8 cellular contexts compared by ENCODE assay signal in the genomic region with DNA sequence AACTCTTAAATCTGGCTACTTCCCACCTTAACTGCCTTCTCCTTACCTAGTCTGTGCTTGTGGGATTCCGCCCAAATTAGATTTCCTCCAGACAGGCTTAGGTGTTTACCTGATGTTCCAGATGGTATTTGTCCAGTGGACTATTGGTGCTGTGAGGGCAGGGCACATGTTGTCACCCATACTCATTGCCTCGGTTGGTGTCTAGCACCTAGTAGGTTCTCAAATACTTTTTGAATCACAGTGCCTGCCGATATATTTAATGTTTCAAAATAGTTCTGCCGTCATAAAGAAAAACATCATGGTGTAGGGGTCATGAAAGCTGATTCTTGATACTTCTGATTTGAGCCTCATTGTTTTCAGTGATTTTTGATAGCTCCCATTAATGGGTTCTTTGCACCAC. TPM values are rescaled to one million over a fixed set of nuclear protein-coding genes. Genes with fewer than 3 reads are reported as not detected.
DNase-seq lines count a peak whose midpoint lies in the region; ATAC-seq, FAIRE-seq and TF ChIP-seq lines count a peak whose summit lies in the region.

No MANE protein-coding gene starts in this region.

- dilution Hi-C loops in keratinocyte (cut with MboI; ENCODE audit: extremely low pct_ligation_motif_present, low sequenced_read_pairs) = no loop called here

- H3K27ac Mint-ChIP-seq in activated naive CD8-positive, alpha-beta T cell treated with anti-CD3 and anti-CD28 coated beads for 36 hours = peak overlapping the region; percentile 99

- DNase-seq in SK-N-SH (no peak), keratinocyte (ENCODE audit: low read depth, low spot score) (no peak), substantia nigra (lab: John Stamatoyannopoulos, UW) (no peak), OCI-M2 (lab: John Stamatoyannopoulos, UW; ENCODE audit: unreplicated experiment) (no peak)
- DNase-seq in activated naive CD8-positive, alpha-beta T cell treated with anti-CD3 and anti-CD28 coated beads for 36 hours = no peak
- no peak for DNase-seq in effector CD4-positive, alpha-beta T cell

- H4K20me1 ChIP-seq in SK-N-SH (ENCODE audit: insufficient read depth) = peaks cover 56% of the 10 kb centered on the region
- H4K20me1 ChIP-seq in keratinocyte (ENCODE audit: control insufficient read depth, extremely low read depth, insufficient read depth, low read length) = peaks cover 14% of the 10 kb centered on the region

- H2AFZ ChIP-seq in SK-N-SH (ENCODE audit: low read depth) (no peak overlapping the region), keratinocyte (ENCODE audit: control insufficient read depth, low read length) (no peak overlapping the region)

- no peaks in the 10 kb centered on the region for H3K9me3 Mint-ChIP-seq in activated naive CD8-positive, alpha-beta T cell treated with anti-CD3 and anti-CD28 coated beads for 36 hours

- peaks cover 25 to 30% of the 10 kb centered on the region in 2 experiments; a peak in 3 of 4 replicates for H3K4me1 ChIP-seq in SK-N-SH (ENCODE audit: control insufficient read depth in 1 of 2, insufficient read depth in 2 of 2, low read depth in 1 of 2, low read length in 1 of 2)
- peaks cover 48% of the 10 kb centered on the region for H3K4me1 ChIP-seq in keratinocyte (ENCODE audit: control insufficient read depth, extremely low read depth, insufficient read depth, low read length)

- H3K4me3 Mint-ChIP-seq in activated naive CD8-positive, alpha-beta T cell treated with anti-CD3 and anti-CD28 coated beads for 36 hours = peak overlapping the region; percentile 95

- no peak for TF ChIP-seq RAD21 in SK-N-SH (IDR thresholded peaks at IDR 0.05; ENCODE audit: low read length)

- H3K4me2 ChIP-seq in SK-N-SH (peak overlapping the region; percentile 89), keratinocyte (ENCODE audit: control insufficient read depth, extremely low read depth, insufficient read depth, low read depth, low read length) (peak overlapping the region; percentile 99)

- no peak for ATAC-seq in SK-N-SH treated with all-trans-retinoic acid at 6 μM for 48 hours
- no peak for ATAC-seq in HG02870 (IDR thresholded peaks at IDR 0.05; ENCODE audit: unreplicated experiment)

- H3K4me3 ChIP-seq in SK-N-SH (ENCODE audit: low read depth in 2 of 2, low read length in 1 of 2) = peak overlapping the region; percentile 88 to 96
- peak overlapping the region; percentile 68 to 99 (median 83) for H3K4me3 ChIP-seq in keratinocyte (ENCODE audit: control insufficient read depth in 2 of 3, extremely low read depth in 1 of 3, insufficient read depth in 2 of 3, low read depth in 1 of 3, low read length in 3 of 3)

- H3F3A ChIP-seq in SK-N-SH (replicated peaks; ENCODE audit: insufficient read depth) = peaks cover 12% of the 10 kb centered on the region

- H3K27ac ChIP-seq in SK-N-SH (ENCODE audit: low read depth in 2 of 2, low read length in 1 of 2) = peak overlapping the region; percentile 91 to 99
- peak overlapping the region; percentile 92 for H3K27ac ChIP-seq in keratinocyte (ENCODE audit: control insufficient read depth, insufficient read depth, low read length)
- H3K27ac ChIP-seq in substantia nigra (ENCODE audit: low read depth, low read length, poor library complexity, severe bottlenecking) = peak overlapping the region; percentile 81

- FAIRE-seq in keratinocyte (lab: Jason Lieb, UNC) = no peak

- H3K27me3 ChIP-seq in SK-N-SH (ENCODE audit: insufficient read depth) = no peaks in the 10 kb centered on the region
- H3K27me3 ChIP-seq in keratinocyte (ENCODE audit: control insufficient read depth, extremely low read depth, insufficient read depth, low read length) = no peaks in the 10 kb centered on the region

- TF ChIP-seq EP300 in SK-N-SH (IDR thresholded peaks at IDR 0.05; ENCODE audit: borderline replicate concordance in 1 of 2, low read depth in 1 of 2, low read length in 1 of 2) = no peak

- WGBS in SK-N-SH (ENCODE audit: low lambda C conversion rate) = 9% methylated on average over 4 of the region's 4 CpGs

- H3K9me3 ChIP-seq in SK-N-SH = no peaks in the 10 kb centered on the region
- H3K9me3 ChIP-seq in keratinocyte (ENCODE audit: control insufficient read depth, low read depth, low read length) = no peaks in the 10 kb centered on the region

- H3K9ac ChIP-seq in SK-N-SH (peak overlapping the region; percentile 95), keratinocyte (ENCODE audit: control insufficient read depth, extremely low read depth, insufficient read depth, low read length) (peak overlapping the region; percentile 100)

- no peaks in the 10 kb centered on the region for H3K27me3 Mint-ChIP-seq in activated naive CD8-positive, alpha-beta T cell treated with anti-CD3 and anti-CD28 coated beads for 36 hours

- no peaks in the 10 kb centered on the region for H3K9me2 ChIP-seq in SK-N-SH

- TF ChIP-seq CTCF in SK-N-SH (IDR thresholded peaks at IDR 0.05) = no peak
- TF ChIP-seq CTCF in keratinocyte (optimal IDR thresholded peaks at IDR 0.05 in 1 of 3, IDR thresholded peaks at IDR 0.05 in 1 of 3, conservative IDR thresholded peaks at IDR 0.05 in 1 of 3; ENCODE audit: extremely low read depth in 1 of 3, insufficient read depth in 2 of 3, low read length in 3 of 3) = no peak

- peaks cover 92% of the 10 kb centered on the region for H3K79me2 ChIP-seq in SK-N-SH (ENCODE audit: insufficient read depth)
- H3K79me2 ChIP-seq in keratinocyte (ENCODE audit: control insufficient read depth, insufficient read depth, low read length) = peaks cover 92% of the 10 kb centered on the region

- POLR2A ChIA-PET in SK-N-SH (lab: Yijun Ruan, JAX) = interaction anchor here (0.7 to 3.0 kb wide), 2 partner anchors 13 to 26 kb away, joined by 3 to 24 read pairs; no protein-coding TSS in a partner anchor

- CTCF ChIA-PET in SK-N-SH (lab: Yijun Ruan, JAX) = interaction anchor here (0.6 to 3.4 kb wide), 2 partner anchors 26 to 561 kb away, joined by 3 to 29 read pairs; no protein-coding TSS in a partner anchor

- H3K36me3 Mint-ChIP-seq in activated naive CD8-positive, alpha-beta T cell treated with anti-CD3 and anti-CD28 coated beads for 36 hours = peaks cover 62% of the 10 kb centered on the region

- H3K4me1 Mint-ChIP-seq in activated naive CD8-positive, alpha-beta T cell treated with anti-CD3 and anti-CD28 coated beads for 36 hours = peaks cover 66% of the 10 kb centered on the region

- H3K36me3 ChIP-seq in SK-N-SH (replicated peaks in 1 of 2; ENCODE audit: control insufficient read depth in 1 of 2, insufficient read depth in 2 of 2, low read length in 1 of 2) (peaks cover 15 to 48% of the 10 kb centered on the region in 2 experiments), keratinocyte (ENCODE audit: control insufficient read depth in 2 of 2, extremely low read depth in 1 of 2, insufficient read depth in 2 of 2, low read length in 2 of 2) (peaks cover 0 to 15% of the 10 kb centered on the region in 2 experiments)

- H3K9me1 ChIP-seq in keratinocyte (ENCODE audit: control insufficient read depth, extremely low read depth, insufficient read depth, low read length) = peaks cover 4% of the 10 kb centered on the region

TF ChIP-seq in SK-N-SH, 30 proteins besides CTCF, POLR2A, EP300 and RAD21:
- no peak for TF ChIP-seq SIN3A (IDR thresholded peaks at IDR 0.05; ENCODE audit: borderline replicate concordance, low read depth, low read length)

TF ChIP-seq in SK-N-SH treated with all-trans-retinoic acid at 6 μM for 48 hours, 23 proteins besides CTCF, POLR2A, EP300 and RAD21 (continues in another document):
- TF ChIP-seq ISL1 (CRISPR knock-in tag; IDR thresholded peaks at IDR 0.05) (no peak), ARNTL (CRISPR knock-in tag; IDR thresholded peaks at IDR 0.05; ENCODE audit: borderline replicate concordance, low read depth) (no peak)

RNA-seq across cellular contexts. Expression of a gene that starts 1.1 kb away (rescaled TPM):
- polyA plus RNA-seq in SK-N-SH (2012; rRNA removed) (226 and 330 TPM in 2 replicates), keratinocyte (324 to 644 TPM (median 510 TPM) in 3 replicates)
- 307 and 361 TPM in 2 replicates for polyA plus RNA-seq in SK-N-SH (2012; cell fraction: cytosol; rRNA removed)
- 212 and 449 TPM in 2 replicates for polyA plus RNA-seq in SK-N-SH (2012; cell fraction: nucleus; rRNA removed)
- 100 to 1,000 TPM; 263 to 265 TPM for total RNA-seq in activated naive CD8-positive, alpha-beta T cell treated with anti-CD3 and anti-CD28 coated beads for 36 hours
- 185 TPM for polyA plus RNA-seq in keratinocyte (2011; ENCODE audit: low read depth)
- 277 and 576 TPM in 2 replicates for polyA plus RNA-seq in keratinocyte (2011; cell fraction: cytosol; rRNA removed)
- 398 and 533 TPM in 2 replicates for polyA plus RNA-seq in keratinocyte (2011; cell fraction: nucleus; rRNA removed)
- polyA plus RNA-seq in keratinocyte (2012; ENCODE audit: low replicate concordance) = 94.9 and 264 TPM in 2 replicates
- polyA minus RNA-seq in keratinocyte = 305 to 502 TPM (median 363 TPM) in 3 replicates
- 194 TPM for polyA minus RNA-seq in keratinocyte (2011; cell fraction: cytosol; rRNA and poly(A)+ RNA removed)
- 150 and 330 TPM in 2 replicates for polyA minus RNA-seq in keratinocyte (2011; cell fraction: nucleus; rRNA and poly(A)+ RNA removed)

RNA-seq across cellular contexts. Expression of a gene that starts 1.4 kb away (rescaled TPM):
- 211 and 263 TPM in 2 replicates for polyA plus RNA-seq in SK-N-SH (2012; rRNA removed)
- 190 and 208 TPM in 2 replicates for polyA plus RNA-seq in SK-N-SH (2012; cell fraction: cytosol; rRNA removed)
- polyA plus RNA-seq in SK-N-SH (2012; cell fraction: nucleus; rRNA removed) = 430 and 440 TPM in 2 replicates
- 100 to 1,000 TPM; 272 to 286 TPM for total RNA-seq in activated naive CD8-positive, alpha-beta T cell treated with anti-CD3 and anti-CD28 coated beads for 36 hours
- 266 to 471 TPM (median 289 TPM) in 3 replicates for polyA plus RNA-seq in keratinocyte
- 396 TPM for polyA plus RNA-seq in keratinocyte (2011; ENCODE audit: low read depth)
- 382 and 489 TPM in 2 replicates for polyA plus RNA-seq in keratinocyte (2011; cell fraction: cytosol; rRNA removed)
- polyA plus RNA-seq in keratinocyte (2011; cell fraction: nucleus; rRNA removed) = 398 and 452 TPM in 2 replicates
- polyA plus RNA-seq in keratinocyte (2012; ENCODE audit: low replicate concordance) = 236 and 353 TPM in 2 replicates
- polyA minus RNA-seq in keratinocyte = 439 to 717 TPM (median 544 TPM) in 3 replicates
- 476 TPM for polyA minus RNA-seq in keratinocyte (2011; cell fraction: cytosol; rRNA and poly(A)+ RNA removed)
- 226 and 405 TPM in 2 replicates for polyA minus RNA-seq in keratinocyte (2011; cell fraction: nucleus; rRNA and poly(A)+ RNA removed)

RNA-seq across cellular contexts. Expression of a gene that starts 39.3 kb away (rescaled TPM):
- polyA plus RNA-seq in SK-N-SH (2012; rRNA removed) (11.5 and 13.9 TPM in 2 replicates), keratinocyte (34.8 to 40.0 TPM (median 39.3 TPM) in 3 replicates)
- polyA plus RNA-seq in SK-N-SH (2012; cell fraction: cytosol; rRNA removed) = 11.9 and 13.0 TPM in 2 replicates
- 34.1 and 68.4 TPM in 2 replicates for polyA plus RNA-seq in SK-N-SH (2012; cell fraction: nucleus; rRNA removed)
- 10 to 100 TPM; 32.7 to 36.8 TPM for total RNA-seq in activated naive CD8-positive, alpha-beta T cell treated with anti-CD3 and anti-CD28 coated beads for 36 hours
- polyA plus RNA-seq in keratinocyte (2011; ENCODE audit: low read depth) = 14.7 TPM
- polyA plus RNA-seq in keratinocyte (2011; cell fraction: cytosol; rRNA removed) = 21.4 and 30.8 TPM in 2 replicates
- 46.2 and 46.6 TPM in 2 replicates for polyA plus RNA-seq in keratinocyte (2011; cell fraction: nucleus; rRNA removed)
- polyA plus RNA-seq in keratinocyte (2012; ENCODE audit: low replicate concordance) = 17.4 and 30.0 TPM in 2 replicates
- polyA minus RNA-seq in keratinocyte = 60.2 to 78.7 TPM (median 68.2 TPM) in 3 replicates
- polyA minus RNA-seq in keratinocyte (2011; cell fraction: cytosol; rRNA and poly(A)+ RNA removed) = 38.4 TPM
- polyA minus RNA-seq in keratinocyte (2011; cell fraction: nucleus; rRNA and poly(A)+ RNA removed) = 44.3 and 90.9 TPM in 2 replicates
